In the genomic region with DNA sequence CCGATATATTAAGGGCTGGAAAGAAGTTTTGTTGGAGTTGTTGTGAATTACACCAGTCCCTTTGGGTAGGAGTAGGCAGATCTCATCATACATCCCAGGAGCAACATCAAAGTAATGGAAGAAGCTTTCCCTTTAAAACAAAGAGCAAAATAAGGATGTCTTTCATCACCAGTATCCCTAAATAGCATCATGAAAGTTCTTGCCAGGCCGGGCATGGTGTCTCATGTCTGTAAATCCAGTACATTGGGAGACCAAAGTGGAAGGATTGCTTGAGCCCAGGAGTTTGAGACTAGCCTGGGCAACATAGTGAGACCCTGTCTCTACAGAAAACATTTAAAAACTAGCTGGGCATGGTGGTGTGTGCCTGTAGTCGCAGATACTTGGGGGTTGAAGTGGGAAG, we compare ENCODE assay signal across 21 cellular contexts. TPM values are rescaled to one million over a fixed set of nuclear protein-coding genes. Genes with fewer than 3 reads are reported as not detected.
A peak's percentile ranks its signal among the peaks of the same experiment; 100 is the strongest.
DNase-seq lines count a peak whose midpoint lies in the region; ATAC-seq, FAIRE-seq and TF ChIP-seq lines count a peak whose summit lies in the region.
"Had no signal": no experiment of that assay in that cellular context is flagged by ENCODE, and none has a peak within 500 bp of the region (broad histone marks: within the 10 kb centered on the region; RNA-seq: fewer than 3 reads in every experiment).

No MANE protein-coding gene starts in this region.

- H3K4me3 ChIP-seq in HepG2 (replicated peaks in 1 of 3; ENCODE audit: insufficient read depth in 1 of 3, low read depth in 2 of 3, low read length in 3 of 3) (no peak overlapping the region), right lobe of liver (no peak overlapping the region)
- H3K4me3 ChIP-seq: BLaER1, Peyer's patch had no signal

- WGBS in HepG2 (ENCODE audit: low lambda C conversion rate), result 92% methylated on average over 3 of the region's 3 CpGs
- WGBS in right lobe of liver (ENCODE audit: insufficient coverage, low coverage, low lambda C conversion rate, missing lambda C conversion rate), result 52% methylated on average over 2 of the region's 3 CpGs

- no peaks in the 10 kb centered on the region for H4K20me1 ChIP-seq in HepG2 (ENCODE audit: insufficient read depth, low read length)

- no peak overlapping the region for H3K4me3 Mint-ChIP-seq in activated T-helper 1 cell treated with anti-CD3 and anti-CD28 coated beads, Interleukin-12 subunit alpha, Interleukin-12 subunit beta, Interleukin-2, Interleukin-4 antibody, amounts not matched to agents 30 ng/mL and 10 ng/mL and 1 ng/mL, durations not matched to agents 14 hours and 24 hours and 36 hours
- H3K4me3 Mint-ChIP-seq: CD8-positive, alpha-beta T cell had no signal

- TF ChIP-seq EP300 in HepG2 (IDR thresholded peaks at IDR 0.05; ENCODE audit: low read depth in 2 of 2, low read length in 2 of 2) (no peak), HepG2 (CRISPR knock-in tag; IDR thresholded peaks at IDR 0.05; ENCODE audit: borderline replicate concordance) (no peak)

- FAIRE-seq in HepG2 (lab: Jason Lieb, UNC), result no peak

- H3K9me3 Mint-ChIP-seq in activated T-helper 1 cell treated with anti-CD3 and anti-CD28 coated beads, Interleukin-12 subunit alpha, Interleukin-12 subunit beta, Interleukin-2, Interleukin-4 antibody, amounts not matched to agents 30 ng/mL and 10 ng/mL and 1 ng/mL, durations not matched to agents 14 hours and 24 hours and 36 hours, result no peaks in the 10 kb centered on the region
- H3K9me3 Mint-ChIP-seq: CD8-positive, alpha-beta T cell had no signal

- H3K27ac ChIP-seq in HepG2 (ENCODE audit: extremely low read length, insufficient read depth, low read length) (no peak overlapping the region), right lobe of liver (no peak overlapping the region)
- H3K27ac ChIP-seq: BLaER1, HL-60, Peyer's patch had no signal

- CTCF ChIA-PET in HepG2 (lab: Yijun Ruan, JAX; ENCODE audit: low intra/inter-chr PET ratio, low total read pairs), result no interaction called here

- no peaks in the 10 kb centered on the region for H3K27me3 Mint-ChIP-seq in activated T-helper 1 cell treated with anti-CD3 and anti-CD28 coated beads, Interleukin-12 subunit alpha, Interleukin-12 subunit beta, Interleukin-2, Interleukin-4 antibody, amounts not matched to agents 30 ng/mL and 10 ng/mL and 1 ng/mL, durations not matched to agents 14 hours and 24 hours and 36 hours (ENCODE audit: insufficient read depth)

- no peak overlapping the region for H3K4me2 ChIP-seq in HepG2 (ENCODE audit: low read depth, low read length)
- H3K4me2 ChIP-seq: BLaER1 had no signal

- no peak overlapping the region for H3K27ac Mint-ChIP-seq in activated T-helper 1 cell treated with anti-CD3 and anti-CD28 coated beads, Interleukin-12 subunit alpha, Interleukin-12 subunit beta, Interleukin-2, Interleukin-4 antibody, amounts not matched to agents 30 ng/mL and 10 ng/mL and 1 ng/mL, durations not matched to agents 14 hours and 24 hours and 36 hours
- H3K27ac Mint-ChIP-seq: CD8-positive, alpha-beta T cell had no signal

- DNase-seq in HepG2 (ENCODE audit: low spot score) (no peak), right lobe of liver (no peak), Right ventricle myocardium superior (no peak), myocyte (ENCODE audit: low read depth) (peak; percentile 66), inferior parietal cortex (ENCODE audit: extremely low spot score) (no peak), DMS153 (lab: John Stamatoyannopoulos, UW) (no peak), NCI-H2196 treated with DMSO at 0.1 percent for 48 hours (lab: John Stamatoyannopoulos, UW; ENCODE audit: unreplicated experiment) (no peak)
- DNase-seq in activated T-helper 1 cell treated with anti-CD3 and anti-CD28 coated beads, Interleukin-12 subunit alpha, Interleukin-12 subunit beta, Interleukin-2, Interleukin-4 antibody, amounts not matched to agents 30 ng/mL and 10 ng/mL and 1 ng/mL, durations not matched to agents 14 hours and 24 hours and 36 hours (ENCODE audit: low spot score), result no peak
- DNase-seq: CD8-positive, alpha-beta T cell; DMS79; H7; KBM-7; NCI-H1092; NCI-H2081 treated with DMSO at 0.1 percent for 48 hours; NCI-H2227 treated with DMSO at 0.1 percent for 48 hours; NCI-H524; Peyer's patch; SHP77 had no signal

- H3K4me1 Mint-ChIP-seq in activated T-helper 1 cell treated with anti-CD3 and anti-CD28 coated beads, Interleukin-12 subunit alpha, Interleukin-12 subunit beta, Interleukin-2, Interleukin-4 antibody, amounts not matched to agents 30 ng/mL and 10 ng/mL and 1 ng/mL, durations not matched to agents 14 hours and 24 hours and 36 hours (ENCODE audit: low read depth), result no peaks in the 10 kb centered on the region

- TF ChIP-seq POLR2A in HepG2 (IDR thresholded peaks at IDR 0.05; ENCODE audit: insufficient read depth in 1 of 2, low read depth in 2 of 2, low read length in 2 of 2) (no peak), right lobe of liver (IDR thresholded peaks at IDR 0.05) (no peak)

- peaks cover 0 to 3% of the 10 kb centered on the region in 2 experiments; a peak in 2 of 5 replicates for H3K36me3 ChIP-seq in HepG2 (replicated peaks in 1 of 2; ENCODE audit: control insufficient read depth in 1 of 2, insufficient read depth in 2 of 2, low read length in 2 of 2)
- H3K36me3 ChIP-seq in right lobe of liver, result no peaks in the 10 kb centered on the region
- H3K36me3 ChIP-seq: Peyer's patch had no signal

- POLR2A ChIA-PET in HepG2 (lab: Yijun Ruan, JAX), result interaction anchor here (0.8 kb wide), 1 partner anchor 20 kb away, joined by 3 read pairs; no protein-coding TSS in a partner anchor

- H3K9me3 ChIP-seq in HepG2 (ENCODE audit: low read length) (no peaks in the 10 kb centered on the region), right lobe of liver (no peaks in the 10 kb centered on the region)
- H3K9me3 ChIP-seq: BLaER1, Peyer's patch had no signal

- no TSS peak for BruUV-seq in HepG2 (replicated peaks; lab: Mats Ljungman, UMichigan)

- H2AFZ ChIP-seq in HepG2 (ENCODE audit: low read length), result no peak overlapping the region

- H3K27me3 ChIP-seq in HepG2 (ENCODE audit: control insufficient read depth in 1 of 2, insufficient read depth in 2 of 2, low read length in 2 of 2) (no peaks in the 10 kb centered on the region), right lobe of liver (no peaks in the 10 kb centered on the region)
- H3K27me3 ChIP-seq: BLaER1, Peyer's patch had no signal

- ATAC-seq in HepG2 (no peak), right lobe of liver (no peak), Right ventricle myocardium superior (ENCODE audit: poor library complexity) (peak; percentile 62)
- ATAC-seq: CD8-positive, alpha-beta T cell had no signal

- no peak for TF ChIP-seq RAD21 in HepG2 (CRISPR knock-in tag; IDR thresholded peaks at IDR 0.05)

- in situ Hi-C loops in HepG2 (cut with HindIII; ENCODE audit: extremely low pct_ligation_motif_present, low pct_unique_long_range_greater_than_20kb), result no loop called here

- H3K79me2 ChIP-seq in HepG2 (ENCODE audit: insufficient read depth, low read length), result peaks cover 3% of the 10 kb centered on the region

- intact Hi-C loops in HepG2 (cut with micrococcal nuclease; ENCODE audit: unreplicated experiment), result no loop called here
- intact Hi-C loops in right lobe of liver (cut with DNase I), result no loop called here
- intact Hi-C loops in Right ventricle myocardium superior (cut with DNase I), result no loop called here
- intact Hi-C loops in activated T-helper 1 cell treated with anti-CD3 and anti-CD28 coated beads, Interleukin-12 subunit alpha, Interleukin-12 subunit beta, Interleukin-2, Interleukin-4 antibody, amounts not matched to agents 30 ng/mL and 10 ng/mL and 1 ng/mL, durations not matched to agents 14 hours and 24 hours and 36 hours (cut with micrococcal nuclease), result no loop called here

- H3K9ac ChIP-seq in HepG2 (ENCODE audit: insufficient read depth, low read depth, low read length), result no peak overlapping the region
- H3K9ac ChIP-seq: BLaER1 had no signal

- TF ChIP-seq CTCF in HepG2 (CRISPR knock-in tag; IDR thresholded peaks at IDR 0.05), result no peak
- no peak for TF ChIP-seq CTCF in right lobe of liver (IDR thresholded peaks at IDR 0.05)

- H3K36me3 Mint-ChIP-seq in activated T-helper 1 cell treated with anti-CD3 and anti-CD28 coated beads, Interleukin-12 subunit alpha, Interleukin-12 subunit beta, Interleukin-2, Interleukin-4 antibody, amounts not matched to agents 30 ng/mL and 10 ng/mL and 1 ng/mL, durations not matched to agents 14 hours and 24 hours and 36 hours (ENCODE audit: low read depth), result peaks cover 4% of the 10 kb centered on the region

- H3K4me1 ChIP-seq in HepG2 (ENCODE audit: insufficient read depth, low read length) (peaks cover 15% of the 10 kb centered on the region), right lobe of liver (no peaks in the 10 kb centered on the region)
- H3K4me1 ChIP-seq: Peyer's patch had no signal

RNA-seq across cellular contexts. Expression of gene LRRC20, which starts 38.7 kb away (rescaled TPM):
- total RNA-seq in HepG2 (2016; rRNA removed; fragmentation: Illumina TruSeq; extraction: Trizol) (37.5 and 38.6 TPM in 2 replicates), right lobe of liver (10 to 100 TPM in 5 of 6 experiments, 1 to 10 TPM in 1; 9.6 to 22.5 (median 16.6) TPM), Right ventricle myocardium superior (59.9 TPM), myocyte (17.3 and 23.9 TPM in 2 replicates)
- total RNA-seq in HepG2 (2016; cell fraction: cytosol; rRNA removed; fragmentation: Illumina TruSeq; extraction: Trizol; ENCODE audit: low read depth), result 7.5 and 7.6 TPM in 2 replicates
- total RNA-seq in HepG2 (2016; cell fraction: insoluble cytoplasmic fraction; rRNA removed; fragmentation: Illumina TruSeq; extraction: Trizol), result 31.9 and 38.9 TPM in 2 replicates
- total RNA-seq in HepG2 (2016; cell fraction: membrane; rRNA removed; fragmentation: Illumina TruSeq; extraction: Trizol), result 28.7 and 30.2 TPM in 2 replicates
- 21.0 and 21.2 TPM in 2 replicates for total RNA-seq in HepG2 (2016; cell fraction: nucleus; rRNA removed; fragmentation: Illumina TruSeq; extraction: Trizol)
- 31.1 and 37.0 TPM in 2 replicates for polyA plus RNA-seq in HepG2 (2011; rRNA removed)
- polyA plus RNA-seq in HepG2 (2011; cell fraction: cytosol; rRNA removed), result 40.7 and 41.5 TPM in 2 replicates
- polyA plus RNA-seq in HepG2 (2011; cell fraction: nucleus; rRNA removed), result 39.1 and 48.3 TPM in 2 replicates
- polyA plus RNA-seq in HepG2 (2012), result 20.8 and 26.7 TPM in 2 replicates
- polyA plus RNA-seq in HepG2 (2016; cell fraction: cytosol; fragmentation: Illumina TruSeq; extraction: Trizol; ENCODE audit: low read depth), result 6.9 and 8.4 TPM in 2 replicates
- polyA plus RNA-seq in HepG2 (2016; cell fraction: insoluble cytoplasmic fraction; fragmentation: Illumina TruSeq; extraction: Trizol; ENCODE audit: low read depth), result 39.8 and 43.5 TPM in 2 replicates
- polyA plus RNA-seq in HepG2 (2016; cell fraction: membrane; fragmentation: Illumina TruSeq; extraction: Trizol; ENCODE audit: low read depth), result 24.8 and 26.5 TPM in 2 replicates
- 43.4 and 44.0 TPM in 2 replicates for polyA plus RNA-seq in HepG2 (2016; cell fraction: nucleus; fragmentation: Illumina TruSeq; extraction: Trizol; ENCODE audit: insufficient read depth, low read depth)
- 8.9 and 35.0 TPM in 2 replicates for polyA minus RNA-seq in HepG2 (2011; rRNA and poly(A)+ RNA removed; ENCODE audit: low replicate concordance)
- 14.2 and 15.2 TPM in 2 replicates for polyA minus RNA-seq in HepG2 (2011; cell fraction: cytosol; rRNA and poly(A)+ RNA removed)
- polyA minus RNA-seq in HepG2 (2011; cell fraction: nucleus; rRNA and poly(A)+ RNA removed), result 8.6 and 11.4 TPM in 2 replicates
- 11.6 TPM for polyA plus RNA-seq in myocyte (2012)
- 14.6 and 14.9 TPM in 2 replicates for total RNA-seq in activated T-helper 1 cell treated with anti-CD3 and anti-CD28 coated beads, Interleukin-12 subunit alpha, Interleukin-12 subunit beta, Interleukin-2, Interleukin-4 antibody, amounts not matched to agents 30 ng/mL and 10 ng/mL and 1 ng/mL, durations not matched to agents 14 hours and 24 hours and 36 hours

RNA-seq across cellular contexts. Expression of gene NPFFR1, which starts 59.9 kb away (rescaled TPM):
- total RNA-seq in HepG2 (2016; rRNA removed; fragmentation: Illumina TruSeq; extraction: Trizol), result under 0.01 TPM in 1 of 2 replicates, not detected in the other
- total RNA-seq in HepG2 (2016; cell fraction: cytosol; rRNA removed; fragmentation: Illumina TruSeq; extraction: Trizol; ENCODE audit: low read depth), result under 0.01 TPM in 1 of 2 replicates, not detected in the other
- total RNA-seq in HepG2 (2016; cell fraction: insoluble cytoplasmic fraction; rRNA removed; fragmentation: Illumina TruSeq; extraction: Trizol), result 0.02 TPM in 1 of 2 replicates, not detected in the other
- total RNA-seq in HepG2 (2016; cell fraction: membrane; rRNA removed; fragmentation: Illumina TruSeq; extraction: Trizol), result not detected in 2 replicates
- not detected in 2 replicates for total RNA-seq in HepG2 (2016; cell fraction: nucleus; rRNA removed; fragmentation: Illumina TruSeq; extraction: Trizol)
- polyA plus RNA-seq in HepG2 (2011; rRNA removed), result not detected in 2 replicates
- not detected in 2 replicates for polyA plus RNA-seq in HepG2 (2011; cell fraction: cytosol; rRNA removed)
- polyA plus RNA-seq in HepG2 (2011; cell fraction: nucleus; rRNA removed), result 0.02 TPM in 1 of 2 replicates, not detected in the other
- polyA plus RNA-seq in HepG2 (2012), result not detected in 2 replicates
- polyA plus RNA-seq in HepG2 (2016; cell fraction: cytosol; fragmentation: Illumina TruSeq; extraction: Trizol; ENCODE audit: low read depth), result 0.01 and 0.02 TPM in 2 replicates
- not detected in 2 replicates for polyA plus RNA-seq in HepG2 (2016; cell fraction: insoluble cytoplasmic fraction; fragmentation: Illumina TruSeq; extraction: Trizol; ENCODE audit: low read depth)
- not detected in 2 replicates for polyA plus RNA-seq in HepG2 (2016; cell fraction: membrane; fragmentation: Illumina TruSeq; extraction: Trizol; ENCODE audit: low read depth)
- polyA plus RNA-seq in HepG2 (2016; cell fraction: nucleus; fragmentation: Illumina TruSeq; extraction: Trizol; ENCODE audit: insufficient read depth, low read depth), result not detected in 2 replicates
- not detected in 2 replicates for polyA minus RNA-seq in HepG2 (2011; rRNA and poly(A)+ RNA removed; ENCODE audit: low replicate concordance)
- polyA minus RNA-seq in HepG2 (2011; cell fraction: cytosol; rRNA and poly(A)+ RNA removed), result not detected in 2 replicates
- under 0.01 TPM in 1 of 2 replicates, not detected in the other for polyA minus RNA-seq in HepG2 (2011; cell fraction: nucleus; rRNA and poly(A)+ RNA removed)
- total RNA-seq in right lobe of liver, result not detected
- 0.03 TPM for total RNA-seq in Right ventricle myocardium superior
- not detected in 2 replicates for total RNA-seq in myocyte
- polyA plus RNA-seq in myocyte (2012), result not detected
- not detected in 2 replicates for total RNA-seq in activated T-helper 1 cell treated with anti-CD3 and anti-CD28 coated beads, Interleukin-12 subunit alpha, Interleukin-12 subunit beta, Interleukin-2, Interleukin-4 antibody, amounts not matched to agents 30 ng/mL and 10 ng/mL and 1 ng/mL, durations not matched to agents 14 hours and 24 hours and 36 hours
- total RNA-seq: CD8-positive, alpha-beta T cell; H7; M059J; Peyer's patch had no signal
